In genomic region chr7:24723178-24723530, GRCh38 we compare ENCODE assay signal across 18 cellular contexts.
"Had no signal": no experiment of that assay in that cellular context is flagged by ENCODE, and none has a peak within 500 bp of the region (broad histone marks: within the 10 kb centered on the region; RNA-seq: fewer than 3 reads in every experiment).

No MANE protein-coding gene starts in this region.

- H3K36me3 ChIP-seq: colonic mucosa, prostate gland, right atrium auricular region, uterus, WERI-Rb-1 had no signal

- H3K9me3 Mint-ChIP-seq: activated T-helper 2 cell treated with anti-CD3 and anti-CD28 coated beads, Interferon-gamma antibody, Interleukin-2, Interleukin-4, amounts not matched to agents 10 μg/mL and 5 μg/mL and 100 μg/mL, durations not matched to agents 14 hours and 24 hours and 36 hours; T-helper 1 cell treated with Interleukin-12 subunit alpha and Interleukin-12 subunit beta and Interleukin-4 antibody, amounts not matched to agents 30 μg/mL and 1 μg/mL, for 36 hours had no signal

- H3K9me3 ChIP-seq: colonic mucosa, prostate gland, right atrium auricular region, tibial nerve, uterus had no signal

- H3K27me3 Mint-ChIP-seq: brain had no signal

- H3K27ac ChIP-seq: colonic mucosa, prostate gland, right atrium auricular region, tibial nerve, uterus, WERI-Rb-1 had no signal

- H3K4me3 ChIP-seq: colonic mucosa, lung, prostate gland, right atrium auricular region, tibial nerve, uterus had no signal

- H3K4me1 ChIP-seq: colonic mucosa, prostate gland, tibial nerve had no signal

- H3K27ac Mint-ChIP-seq: activated T-helper 2 cell treated with anti-CD3 and anti-CD28 coated beads, Interferon-gamma antibody, Interleukin-2, Interleukin-4, amounts not matched to agents 10 μg/mL and 5 μg/mL and 100 μg/mL, durations not matched to agents 14 hours and 24 hours and 36 hours; T-helper 1 cell treated with Interleukin-12 subunit alpha and Interleukin-12 subunit beta and Interleukin-4 antibody, amounts not matched to agents 30 μg/mL and 1 μg/mL, for 36 hours had no signal

- H3K27me3 ChIP-seq: colonic mucosa, right atrium auricular region, tibial nerve, uterus had no signal

- DNase-seq: activated CD4-positive, alpha-beta T cell treated with anti-CD3 and anti-CD28 coated beads for 1 hour; activated CD4-positive, alpha-beta T cell treated with anti-CD3 and anti-CD28 coated beads, Interleukin-2, amount 50 U/mL, for 4 hours; activated naive CD4-positive, alpha-beta T cell treated with Interleukin-2 at 50 U/mL for 16 hours; activated T-cell treated with anti-CD3 and anti-CD28 coated beads, Interleukin-2, amount 50 U/mL, for 1 hour; central memory CD4-positive, alpha-beta T cell; colonic mucosa; foreskin melanocyte; stimulated activated naive CD8-positive, alpha-beta T cell treated with anti-CD3 and anti-CD28 coated beads, Interleukin-15, Interleukin-2, amounts not matched to agents 100 U/mL and 50 U/mL, for 24 hours; uterus had no signal

- H3K4me3 Mint-ChIP-seq: brain; nephron progenitor cell; T-helper 1 cell treated with Interleukin-12 subunit alpha and Interleukin-12 subunit beta and Interleukin-4 antibody, amounts not matched to agents 30 μg/mL and 1 μg/mL, for 36 hours had no signal

- ATAC-seq: stimulated activated naive CD8-positive, alpha-beta T cell treated with anti-CD3 and anti-CD28 coated beads, Interleukin-15, Interleukin-2, amounts not matched to agents 100 U/mL and 50 U/mL, for 24 hours had no signal
